8 cellular contexts compared by ENCODE assay signal in the genomic region with DNA sequence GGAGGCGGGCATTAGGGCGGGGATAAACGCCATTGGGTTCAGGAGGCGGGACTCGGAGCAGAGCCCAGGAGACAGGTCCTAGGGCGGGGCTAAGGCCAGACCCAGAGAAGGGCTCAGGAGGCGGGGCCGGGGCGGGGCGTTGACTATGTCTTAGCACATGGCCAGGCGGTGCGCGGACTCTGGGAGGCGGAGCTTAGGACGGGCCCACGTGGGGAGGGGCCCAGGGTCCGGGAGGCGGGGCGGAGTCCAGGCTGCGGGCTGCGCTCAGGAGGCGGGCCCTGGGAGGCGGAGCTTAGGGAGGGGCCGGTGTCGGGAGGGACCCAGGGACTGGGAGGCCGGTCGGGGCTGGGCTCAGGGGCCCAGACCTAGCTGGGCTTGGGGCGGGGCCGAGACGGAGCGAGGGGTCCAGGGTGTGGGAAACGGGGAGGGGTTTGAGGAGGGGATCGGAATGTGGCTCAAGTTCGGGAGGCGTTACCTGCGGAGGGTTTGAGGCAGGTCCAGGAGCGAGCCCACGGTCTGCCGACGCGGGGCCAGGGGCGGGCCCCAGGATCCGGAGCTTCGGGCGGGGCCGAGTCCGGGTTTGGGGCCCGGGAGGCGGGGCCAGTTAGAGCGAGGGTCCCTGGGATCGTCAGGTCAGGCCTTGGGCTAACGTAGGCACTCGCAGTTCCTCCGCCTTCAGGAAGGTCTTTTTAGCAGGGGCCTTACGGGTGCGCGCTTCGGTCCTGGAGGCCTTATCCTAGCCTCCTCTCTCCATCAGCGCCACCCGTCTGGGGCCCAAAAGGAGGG. TPM values are rescaled to one million over a fixed set of nuclear protein-coding genes. Genes with fewer than 3 reads are reported as not detected.
DNase-seq lines count a peak whose midpoint lies in the region; ATAC-seq and TF ChIP-seq lines count a peak whose summit lies in the region.
"Not testable (repeated sequence)": the region's sequence is repeated elsewhere in the genome, so short reads cannot be mapped to it uniquely, and the experiment has no call there.

No MANE protein-coding gene starts in this region.

- H3K9me3 ChIP-seq in HEK293 (ENCODE audit: control insufficient read depth, insufficient read depth, low read depth, low read length); SJCRH30 (replicated peaks): not testable (repeated sequence)

- H3K36me3 Mint-ChIP-seq in natural killer cell treated with Interleukin-12 subunit alpha and Interleukin-12 subunit beta and Interleukin-15 and Interleukin-18, amount 100 ng/mL, for 72 hours: not testable (repeated sequence)

- H3K27me3 Mint-ChIP-seq in natural killer cell treated with Interleukin-12 subunit alpha and Interleukin-12 subunit beta and Interleukin-15 and Interleukin-18, amount 100 ng/mL, for 72 hours: not testable (repeated sequence)

- H3K27ac ChIP-seq in HEK293 (ENCODE audit: extremely low read depth, low read depth, low read length) (peak overlapping the region; percentile 60; the same call in 1 of the 2 replicates), SJCRH30 (peak overlapping the region; percentile 52)

- POLR2A ChIA-PET in HEK293 (lab: Yijun Ruan, JAX): interaction anchor here (0.6 to 0.7 kb wide), 2 partner anchors 636 to 914 kb away, joined by 3 read pairs; partner anchors contain the start of genes ASTE1 and NEK11

- ATAC-seq in natural killer cell treated with Interleukin-12 subunit alpha and Interleukin-12 subunit beta and Interleukin-15 and Interleukin-18, amount 100 ng/mL, for 72 hours: peak; percentile 66 to 75

- H3K4me1 Mint-ChIP-seq in natural killer cell treated with Interleukin-12 subunit alpha and Interleukin-12 subunit beta and Interleukin-15 and Interleukin-18, amount 100 ng/mL, for 72 hours (ENCODE audit: low read depth in 2 of 2): peaks cover 14 to 20% of the 10 kb centered on the region in 2 donors

- H3K4me3 ChIP-seq in HEK293 (ENCODE audit: low read depth, low read length): peak overlapping the region; percentile 37
- peak overlapping the region; percentile 96 for H3K4me3 ChIP-seq in SJCRH30
- peak overlapping the region; percentile 59 for H3K4me3 ChIP-seq in fibroblast of pulmonary artery (replicated peaks; ENCODE audit: low read depth, low read length)

- not testable (repeated sequence) for TF ChIP-seq CTCF in HEK293 (tag by site-specific recombination; IDR thresholded peaks at IDR 0.05); fibroblast of pulmonary artery (IDR thresholded peaks at IDR 0.05; ENCODE audit: low read length, missing control alignments)

- H3K4me1 ChIP-seq in HEK293 (ENCODE audit: control insufficient read depth, insufficient read depth, low read length); SJCRH30: not testable (repeated sequence)

- CTCF ChIA-PET in HEK293 (lab: Yijun Ruan, JAX): interaction anchor here (0.6 kb wide), 2 partner anchors 169 to 170 kb away, joined by 3 to 5 read pairs; no protein-coding TSS in a partner anchor

- H3K27ac Mint-ChIP-seq in natural killer cell treated with Interleukin-12 subunit alpha and Interleukin-12 subunit beta and Interleukin-15 and Interleukin-18, amount 100 ng/mL, for 72 hours: peak overlapping the region; percentile 85 to 92

- H3K27me3 ChIP-seq in SJCRH30: not testable (repeated sequence)

- DNase-seq in DMS79 treated with DMSO at 0.1 percent for 48 hours (lab: John Stamatoyannopoulos, UW): peak; percentile 91
- DNase-seq in NAMALWA (ENCODE audit: low spot score): peak; percentile 95
- peak; percentile 95 to 99 for DNase-seq in SJCRH30
- DNase-seq in activated effector memory CD4-positive, alpha-beta T cell treated with anti-CD3 and anti-CD28 coated beads, Interleukin-2, amount 50 U/mL, for 16 hours: peak; percentile 100
- DNase-seq in fibroblast of pulmonary artery (ENCODE audit: low read depth): peak; percentile 95
- DNase-seq in natural killer cell treated with Interleukin-12 subunit alpha and Interleukin-12 subunit beta and Interleukin-15 and Interleukin-18, amount 100 ng/mL, for 72 hours (ENCODE audit: low spot score): peak; percentile 99
- DNase-seq in stimulated activated CD8-positive, alpha-beta memory T cell treated with anti-CD3 and anti-CD28 coated beads, Interleukin-7, amount 100 ng/mL, for 48 hours (ENCODE audit: extremely low read depth in 1 of 2, low read depth in 1 of 2): peak; percentile 98 to 99

- H3K36me3 ChIP-seq in HEK293 (ENCODE audit: control insufficient read depth in 2 of 2, insufficient read depth in 1 of 2, low read length in 2 of 2); SJCRH30: not testable (repeated sequence)

- not testable (repeated sequence) for H3K9me3 Mint-ChIP-seq in natural killer cell treated with Interleukin-12 subunit alpha and Interleukin-12 subunit beta and Interleukin-15 and Interleukin-18, amount 100 ng/mL, for 72 hours

- peak overlapping the region; percentile 93 for H3K4me3 Mint-ChIP-seq in natural killer cell treated with Interleukin-12 subunit alpha and Interleukin-12 subunit beta and Interleukin-15 and Interleukin-18, amount 100 ng/mL, for 72 hours

TF ChIP-seq in HEK293, 187 proteins besides CTCF, POLR2A, EP300 and RAD21:
- peak; percentile 65 for TF ChIP-seq KLF9 (tag by site-specific recombination; IDR thresholded peaks at IDR 0.05; ENCODE audit: low read depth)
- peak; percentile 73 for TF ChIP-seq SP3 (tag by site-specific recombination; IDR thresholded peaks at IDR 0.05)
- peak; percentile 33; the same call in 1 of the 2 replicates for TF ChIP-seq ZBTB17 (tag by site-specific recombination; IDR thresholded peaks at IDR 0.05)
- TF ChIP-seq, protein P1, sequence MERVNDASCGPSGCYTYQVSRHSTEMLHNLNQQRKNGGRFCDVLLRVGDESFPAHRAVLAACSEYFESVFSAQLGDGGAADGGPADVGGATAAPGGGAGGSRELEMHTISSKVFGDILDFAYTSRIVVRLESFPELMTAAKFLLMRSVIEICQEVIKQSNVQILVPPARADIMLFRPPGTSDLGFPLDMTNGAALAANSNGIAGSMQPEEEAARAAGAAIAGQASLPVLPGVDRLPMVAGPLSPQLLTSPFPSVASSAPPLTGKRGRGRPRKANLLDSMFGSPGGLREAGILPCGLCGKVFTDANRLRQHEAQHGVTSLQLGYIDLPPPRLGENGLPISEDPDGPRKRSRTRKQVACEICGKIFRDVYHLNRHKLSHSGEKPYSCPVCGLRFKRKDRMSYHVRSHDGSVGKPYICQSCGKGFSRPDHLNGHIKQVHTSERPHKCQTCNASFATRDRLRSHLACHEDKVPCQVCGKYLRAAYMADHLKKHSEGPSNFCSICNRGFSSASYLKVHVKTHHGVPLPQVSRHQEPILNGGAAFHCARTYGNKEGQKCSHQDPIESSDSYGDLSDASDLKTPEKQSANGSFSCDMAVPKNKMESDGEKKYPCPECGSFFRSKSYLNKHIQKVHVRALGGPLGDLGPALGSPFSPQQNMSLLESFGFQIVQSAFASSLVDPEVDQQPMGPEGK (tag by site-specific recombination; IDR thresholded peaks at IDR 0.05): peak; percentile 68
- TF ChIP-seq KLF8 (tag by site-specific recombination; IDR thresholded peaks at IDR 0.05): peak; percentile 30; the same call in 1 of the 2 replicates
- TF ChIP-seq ZBTB48 (tag by site-specific recombination; IDR thresholded peaks at IDR 0.05): peak; percentile 47; the same call in 1 of the 2 replicates
- peak; percentile 64; the same call in 1 of the 2 replicates for TF ChIP-seq GLIS2 (tag by site-specific recombination; IDR thresholded peaks at IDR 0.05)
- peak; percentile 66 for TF ChIP-seq SP2 (tag by site-specific recombination; IDR thresholded peaks at IDR 0.05)
- TF ChIP-seq KLF10 (tag by site-specific recombination; IDR thresholded peaks at IDR 0.05): peak; percentile 46; the same call in 1 of the 2 replicates
- peak; percentile 44; the same call in 1 of the 2 replicates for TF ChIP-seq ZXDB (tag by site-specific recombination; IDR thresholded peaks at IDR 0.05)
- TF ChIP-seq, protein P2, sequence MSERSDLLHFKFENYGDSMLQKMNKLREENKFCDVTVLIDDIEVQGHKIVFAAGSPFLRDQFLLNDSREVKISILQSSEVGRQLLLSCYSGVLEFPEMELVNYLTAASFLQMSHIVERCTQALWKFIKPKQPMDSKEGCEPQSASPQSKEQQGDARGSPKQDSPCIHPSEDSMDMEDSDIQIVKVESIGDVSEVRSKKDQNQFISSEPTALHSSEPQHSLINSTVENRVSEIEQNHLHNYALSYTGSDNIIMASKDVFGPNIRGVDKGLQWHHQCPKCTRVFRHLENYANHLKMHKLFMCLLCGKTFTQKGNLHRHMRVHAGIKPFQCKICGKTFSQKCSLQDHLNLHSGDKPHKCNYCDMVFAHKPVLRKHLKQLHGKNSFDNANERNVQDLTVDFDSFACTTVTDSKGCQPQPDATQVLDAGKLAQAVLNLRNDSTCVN (tag by site-specific recombination; optimal IDR thresholded peaks at IDR 0.05): peak; percentile 51
- peak; percentile 35; the same call in 1 of the 2 replicates for TF ChIP-seq ZBTB20 (tag by site-specific recombination; IDR thresholded peaks at IDR 0.05)
TF ChIP-seq in HEK293: peak in this region for 12; not testable (repeated sequence) for 175.

RNA-seq across cellular contexts. Expression of gene ALG1L2, which starts 30.4 kb away (rescaled TPM):
- 0.46 TPM in 1 of 2 replicates, not detected in the other for total RNA-seq in SJCRH30 (2014; rRNA removed; shearing (Covaris generic))
- 1 to 10 TPM in 1 of 2 donors, not detected in 1; 1.4 TPM for total RNA-seq in natural killer cell treated with Interleukin-12 subunit alpha and Interleukin-12 subunit beta and Interleukin-15 and Interleukin-18, amount 100 ng/mL, for 72 hours

Comparison
In these comparisons a context has a peak if more than half of its experiments do, and no peak if none do; other contexts are left out.
1. Peak in every context shown above with its lines: DNase-seq, ATAC-seq, H3K4me3 ChIP-seq and H3K27ac ChIP-seq.
2. H3K4me3 ChIP-seq: peak in every context shown above with its lines; median percentile 96 in SJCRH30; 59 in fibroblast of pulmonary artery; 37 in HEK293.